In the genomic region with DNA sequence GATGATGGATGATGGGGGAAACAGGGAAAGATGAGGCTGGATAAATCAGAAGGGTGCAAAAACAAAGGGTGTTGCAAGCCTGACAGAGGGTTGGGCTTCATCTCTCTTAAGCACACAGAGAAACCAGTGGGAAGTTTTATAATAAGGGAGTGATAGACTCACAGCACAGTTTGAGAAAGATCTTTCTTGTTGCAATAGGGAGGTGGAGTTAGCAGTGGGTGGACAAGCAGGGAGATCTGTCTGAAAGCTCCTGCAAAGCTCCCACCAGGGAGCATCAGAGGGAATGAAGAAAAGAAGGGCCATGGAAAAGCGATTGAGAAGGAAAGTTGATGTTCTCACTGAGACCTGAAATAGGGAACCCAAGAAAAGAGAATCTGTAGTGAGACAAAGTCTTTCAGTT, we compare ENCODE assay signal across 1 cellular context.
TF ChIP-seq lines count a peak whose summit lies in the region.

No MANE protein-coding gene starts in this region.

TF ChIP-seq in H1, 55 proteins besides CTCF, POLR2A, EP300 and RAD21:
- TF ChIP-seq, protein P1, sequence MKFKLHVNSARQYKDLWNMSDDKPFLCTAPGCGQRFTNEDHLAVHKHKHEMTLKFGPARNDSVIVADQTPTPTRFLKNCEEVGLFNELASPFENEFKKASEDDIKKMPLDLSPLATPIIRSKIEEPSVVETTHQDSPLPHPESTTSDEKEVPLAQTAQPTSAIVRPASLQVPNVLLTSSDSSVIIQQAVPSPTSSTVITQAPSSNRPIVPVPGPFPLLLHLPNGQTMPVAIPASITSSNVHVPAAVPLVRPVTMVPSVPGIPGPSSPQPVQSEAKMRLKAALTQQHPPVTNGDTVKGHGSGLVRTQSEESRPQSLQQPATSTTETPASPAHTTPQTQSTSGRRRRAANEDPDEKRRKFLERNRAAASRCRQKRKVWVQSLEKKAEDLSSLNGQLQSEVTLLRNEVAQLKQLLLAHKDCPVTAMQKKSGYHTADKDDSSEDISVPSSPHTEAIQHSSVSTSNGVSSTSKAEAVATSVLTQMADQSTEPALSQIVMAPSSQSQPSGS (IDR thresholded peaks at IDR 0.05; ENCODE audit: low read length) = no peak
- TF ChIP-seq, protein P2, sequence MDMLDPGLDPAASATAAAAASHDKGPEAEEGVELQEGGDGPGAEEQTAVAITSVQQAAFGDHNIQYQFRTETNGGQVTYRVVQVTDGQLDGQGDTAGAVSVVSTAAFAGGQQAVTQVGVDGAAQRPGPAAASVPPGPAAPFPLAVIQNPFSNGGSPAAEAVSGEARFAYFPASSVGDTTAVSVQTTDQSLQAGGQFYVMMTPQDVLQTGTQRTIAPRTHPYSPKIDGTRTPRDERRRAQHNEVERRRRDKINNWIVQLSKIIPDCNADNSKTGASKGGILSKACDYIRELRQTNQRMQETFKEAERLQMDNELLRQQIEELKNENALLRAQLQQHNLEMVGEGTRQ (IDR thresholded peaks at IDR 0.05; ENCODE audit: low read length) = no peak
- no peak for TF ChIP-seq POLR2AphosphoS5 (IDR thresholded peaks at IDR 0.05; ENCODE audit: low read depth, low read length)
- TF ChIP-seq CREB1 (IDR thresholded peaks at IDR 0.05) = no peak
- TF ChIP-seq CHD1 (IDR thresholded peaks at IDR 0.05; ENCODE audit: low read depth, low read length) = no peak
- no peak for TF ChIP-seq PHF8 (conservative IDR thresholded peaks at IDR 0.05; ENCODE audit: low read depth, low read length)
- no peak for TF ChIP-seq ASH2L (IDR thresholded peaks at IDR 0.05; ENCODE audit: low read length)
- no peak for TF ChIP-seq CEBPB (IDR thresholded peaks at IDR 0.05; ENCODE audit: low read depth, low read length)
- TF ChIP-seq, protein P3, sequence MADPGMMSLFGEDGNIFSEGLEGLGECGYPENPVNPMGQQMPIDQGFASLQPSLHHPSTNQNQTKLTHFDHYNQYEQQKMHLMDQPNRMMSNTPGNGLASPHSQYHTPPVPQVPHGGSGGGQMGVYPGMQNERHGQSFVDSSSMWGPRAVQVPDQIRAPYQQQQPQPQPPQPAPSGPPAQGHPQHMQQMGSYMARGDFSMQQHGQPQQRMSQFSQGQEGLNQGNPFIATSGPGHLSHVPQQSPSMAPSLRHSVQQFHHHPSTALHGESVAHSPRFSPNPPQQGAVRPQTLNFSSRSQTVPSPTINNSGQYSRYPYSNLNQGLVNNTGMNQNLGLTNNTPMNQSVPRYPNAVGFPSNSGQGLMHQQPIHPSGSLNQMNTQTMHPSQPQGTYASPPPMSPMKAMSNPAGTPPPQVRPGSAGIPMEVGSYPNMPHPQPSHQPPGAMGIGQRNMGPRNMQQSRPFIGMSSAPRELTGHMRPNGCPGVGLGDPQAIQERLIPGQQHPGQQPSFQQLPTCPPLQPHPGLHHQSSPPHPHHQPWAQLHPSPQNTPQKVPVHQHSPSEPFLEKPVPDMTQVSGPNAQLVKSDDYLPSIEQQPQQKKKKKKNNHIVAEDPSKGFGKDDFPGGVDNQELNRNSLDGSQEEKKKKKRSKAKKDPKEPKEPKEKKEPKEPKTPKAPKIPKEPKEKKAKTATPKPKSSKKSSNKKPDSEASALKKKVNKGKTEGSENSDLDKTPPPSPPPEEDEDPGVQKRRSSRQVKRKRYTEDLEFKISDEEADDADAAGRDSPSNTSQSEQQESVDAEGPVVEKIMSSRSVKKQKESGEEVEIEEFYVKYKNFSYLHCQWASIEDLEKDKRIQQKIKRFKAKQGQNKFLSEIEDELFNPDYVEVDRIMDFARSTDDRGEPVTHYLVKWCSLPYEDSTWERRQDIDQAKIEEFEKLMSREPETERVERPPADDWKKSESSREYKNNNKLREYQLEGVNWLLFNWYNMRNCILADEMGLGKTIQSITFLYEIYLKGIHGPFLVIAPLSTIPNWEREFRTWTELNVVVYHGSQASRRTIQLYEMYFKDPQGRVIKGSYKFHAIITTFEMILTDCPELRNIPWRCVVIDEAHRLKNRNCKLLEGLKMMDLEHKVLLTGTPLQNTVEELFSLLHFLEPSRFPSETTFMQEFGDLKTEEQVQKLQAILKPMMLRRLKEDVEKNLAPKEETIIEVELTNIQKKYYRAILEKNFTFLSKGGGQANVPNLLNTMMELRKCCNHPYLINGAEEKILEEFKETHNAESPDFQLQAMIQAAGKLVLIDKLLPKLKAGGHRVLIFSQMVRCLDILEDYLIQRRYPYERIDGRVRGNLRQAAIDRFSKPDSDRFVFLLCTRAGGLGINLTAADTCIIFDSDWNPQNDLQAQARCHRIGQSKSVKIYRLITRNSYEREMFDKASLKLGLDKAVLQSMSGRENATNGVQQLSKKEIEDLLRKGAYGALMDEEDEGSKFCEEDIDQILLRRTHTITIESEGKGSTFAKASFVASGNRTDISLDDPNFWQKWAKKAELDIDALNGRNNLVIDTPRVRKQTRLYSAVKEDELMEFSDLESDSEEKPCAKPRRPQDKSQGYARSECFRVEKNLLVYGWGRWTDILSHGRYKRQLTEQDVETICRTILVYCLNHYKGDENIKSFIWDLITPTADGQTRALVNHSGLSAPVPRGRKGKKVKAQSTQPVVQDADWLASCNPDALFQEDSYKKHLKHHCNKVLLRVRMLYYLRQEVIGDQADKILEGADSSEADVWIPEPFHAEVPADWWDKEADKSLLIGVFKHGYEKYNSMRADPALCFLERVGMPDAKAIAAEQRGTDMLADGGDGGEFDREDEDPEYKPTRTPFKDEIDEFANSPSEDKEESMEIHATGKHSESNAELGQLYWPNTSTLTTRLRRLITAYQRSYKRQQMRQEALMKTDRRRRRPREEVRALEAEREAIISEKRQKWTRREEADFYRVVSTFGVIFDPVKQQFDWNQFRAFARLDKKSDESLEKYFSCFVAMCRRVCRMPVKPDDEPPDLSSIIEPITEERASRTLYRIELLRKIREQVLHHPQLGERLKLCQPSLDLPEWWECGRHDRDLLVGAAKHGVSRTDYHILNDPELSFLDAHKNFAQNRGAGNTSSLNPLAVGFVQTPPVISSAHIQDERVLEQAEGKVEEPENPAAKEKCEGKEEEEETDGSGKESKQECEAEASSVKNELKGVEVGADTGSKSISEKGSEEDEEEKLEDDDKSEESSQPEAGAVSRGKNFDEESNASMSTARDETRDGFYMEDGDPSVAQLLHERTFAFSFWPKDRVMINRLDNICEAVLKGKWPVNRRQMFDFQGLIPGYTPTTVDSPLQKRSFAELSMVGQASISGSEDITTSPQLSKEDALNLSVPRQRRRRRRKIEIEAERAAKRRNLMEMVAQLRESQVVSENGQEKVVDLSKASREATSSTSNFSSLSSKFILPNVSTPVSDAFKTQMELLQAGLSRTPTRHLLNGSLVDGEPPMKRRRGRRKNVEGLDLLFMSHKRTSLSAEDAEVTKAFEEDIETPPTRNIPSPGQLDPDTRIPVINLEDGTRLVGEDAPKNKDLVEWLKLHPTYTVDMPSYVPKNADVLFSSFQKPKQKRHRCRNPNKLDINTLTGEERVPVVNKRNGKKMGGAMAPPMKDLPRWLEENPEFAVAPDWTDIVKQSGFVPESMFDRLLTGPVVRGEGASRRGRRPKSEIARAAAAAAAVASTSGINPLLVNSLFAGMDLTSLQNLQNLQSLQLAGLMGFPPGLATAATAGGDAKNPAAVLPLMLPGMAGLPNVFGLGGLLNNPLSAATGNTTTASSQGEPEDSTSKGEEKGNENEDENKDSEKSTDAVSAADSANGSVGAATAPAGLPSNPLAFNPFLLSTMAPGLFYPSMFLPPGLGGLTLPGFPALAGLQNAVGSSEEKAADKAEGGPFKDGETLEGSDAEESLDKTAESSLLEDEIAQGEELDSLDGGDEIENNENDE (IDR thresholded peaks at IDR 0.05; ENCODE audit: insufficient replicate concordance, low read length) = no peak
- no peak for TF ChIP-seq JUND (IDR thresholded peaks at IDR 0.05; ENCODE audit: low read length)
